Comparison of ENCODE assay signal across 35 cellular contexts in genomic region chr15:34730701-34731100, GRCh38. TPM values are rescaled to one million over a fixed set of nuclear protein-coding genes. Genes with fewer than 3 reads are reported as not detected.
"Had no signal": no experiment of that assay in that cellular context is flagged by ENCODE, and none has a peak within 500 bp of the region (broad histone marks: within the 10 kb centered on the region; RNA-seq: fewer than 3 reads in every experiment).

No MANE protein-coding gene starts in this region.

- H3K9me3 Mint-ChIP-seq: nephron; neural crest cell; stimulated activated naive CD8-positive, alpha-beta T cell treated with anti-CD3 and anti-CD28 coated beads, Interleukin-15, Interleukin-2, amounts not matched to agents 100 ng/mL and 50 ng/mL, for 24 hours; type B pancreatic cell had no signal

- FAIRE-seq: pancreas had no signal

- H3K4me2 ChIP-seq: hepatocyte had no signal

- H3K36me3 ChIP-seq: left ventricle myocardium inferior, pancreas, prostate gland, suprapubic skin, thoracic aorta, tibial artery, uterus had no signal

- H3K4me3 ChIP-seq: hepatocyte, left ventricle myocardium inferior, lung, mucosa of descending colon, pancreas, prostate gland, skin epidermis, suprapubic skin, thoracic aorta, tibial artery, uterus had no signal

- H3K4me1 Mint-ChIP-seq: naive thymus-derived CD8-positive, alpha-beta T cell; neural crest cell had no signal

- H3K4me3 Mint-ChIP-seq: naive thymus-derived CD8-positive, alpha-beta T cell; nephron; neural crest cell; stimulated activated naive CD8-positive, alpha-beta T cell treated with anti-CD3 and anti-CD28 coated beads, Interleukin-15, Interleukin-2, amounts not matched to agents 100 ng/mL and 50 ng/mL, for 24 hours; type B pancreatic cell had no signal

- ATAC-seq: mucosa of descending colon; naive thymus-derived CD8-positive, alpha-beta T cell; pancreas; right cardiac atrium; sciatic nerve had no signal

- H3K27me3 ChIP-seq: hepatocyte, suprapubic skin, tibial artery, uterus had no signal

- DNase-seq: islet precursor cell; left ventricle myocardium inferior; midbrain; mucosa of descending colon; naive thymus-derived CD8-positive, alpha-beta T cell; nucleus accumbens; pancreas; posterior cingulate gyrus; retina; right cardiac atrium; stimulated activated CD4-positive, alpha-beta T cell treated with anti-CD3 and anti-CD28 coated beads, Interleukin-12 subunit alpha, Interleukin-12 subunit beta, amount 100 ng/mL, for 4 hours; stimulated activated CD4-positive, alpha-beta T cell treated with anti-CD3 and anti-CD28 coated beads, Interleukin-15, amount 100 ng/mL, for 24 hours; stimulated activated CD4-positive, alpha-beta T cell treated with anti-CD3 and anti-CD28 coated beads, Interleukin-2, amount 100 ng/mL, for 24 hours; stimulated activated CD4-positive, alpha-beta T cell treated with anti-CD3 and anti-CD28 coated beads, Interleukin-4, amount 100 ng/mL, for 1 hour; stimulated activated naive CD4-positive, alpha-beta T cell; tibial artery; uterus had no signal

- H3K79me2 ChIP-seq: hepatocyte had no signal

- H3K4me1 ChIP-seq: pancreas, prostate gland, suprapubic skin, uterus had no signal

- H2AFZ ChIP-seq: hepatocyte had no signal

- H3K9me3 ChIP-seq: left ventricle myocardium inferior, mucosa of descending colon, pancreas, prostate gland, suprapubic skin, thoracic aorta, tibial artery, uterus had no signal

- H3K27ac ChIP-seq: hepatocyte, left ventricle myocardium inferior, pancreas, prostate gland, skin epidermis, suprapubic skin, thoracic aorta, tibial artery, uterus had no signal

- H3K27ac Mint-ChIP-seq: naive thymus-derived CD8-positive, alpha-beta T cell; nephron; stimulated activated naive CD8-positive, alpha-beta T cell treated with anti-CD3 and anti-CD28 coated beads, Interleukin-15, Interleukin-2, amounts not matched to agents 100 ng/mL and 50 ng/mL, for 24 hours; type B pancreatic cell had no signal

- H3K36me3 Mint-ChIP-seq: naive thymus-derived CD8-positive, alpha-beta T cell; type B pancreatic cell had no signal

RNA-seq across cellular contexts. Expression of gene GJD2, which starts 24.1 kb away (rescaled TPM):
- total RNA-seq: kidney epithelial cell; left ventricle myocardium inferior; lower leg skin; mesenteric fat pad; mucosa of descending colon; myocyte; naive thymus-derived CD8-positive, alpha-beta T cell; osteoblast; prostate gland; sciatic nerve; subcutaneous adipose tissue; thoracic aorta; ureter had no signal
- polyA plus RNA-seq: hepatocyte; lung; naive thymus-derived CD8-positive, alpha-beta T cell had no signal
